In the genomic region with DNA sequence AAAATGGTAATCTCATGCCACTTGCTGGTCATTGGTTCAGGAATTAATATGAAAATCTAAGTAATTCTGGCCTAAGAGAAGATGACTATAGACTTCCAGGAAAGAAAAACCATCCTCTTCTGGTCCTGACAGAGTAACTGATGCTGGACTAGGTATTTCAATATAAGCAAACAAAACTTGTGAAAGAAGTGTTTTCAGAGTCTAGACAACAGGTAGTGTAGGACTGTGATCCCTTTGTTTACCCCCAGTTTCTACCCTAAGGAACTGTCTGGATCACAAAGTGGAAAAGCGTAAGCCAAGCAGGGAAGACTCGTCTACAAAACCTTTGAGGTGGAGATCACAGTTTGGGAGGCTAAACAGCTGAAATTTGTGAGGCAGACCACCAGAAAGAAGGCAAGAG, we compare ENCODE assay signal across 1 cellular context.
TF ChIP-seq lines count a peak whose summit lies in the region.

No MANE protein-coding gene starts in this region.

TF ChIP-seq in HepG2, 621 proteins besides CTCF, POLR2A, EP300 and RAD21 (continued from another document and continues in another):
- TF ChIP-seq, protein P1, sequence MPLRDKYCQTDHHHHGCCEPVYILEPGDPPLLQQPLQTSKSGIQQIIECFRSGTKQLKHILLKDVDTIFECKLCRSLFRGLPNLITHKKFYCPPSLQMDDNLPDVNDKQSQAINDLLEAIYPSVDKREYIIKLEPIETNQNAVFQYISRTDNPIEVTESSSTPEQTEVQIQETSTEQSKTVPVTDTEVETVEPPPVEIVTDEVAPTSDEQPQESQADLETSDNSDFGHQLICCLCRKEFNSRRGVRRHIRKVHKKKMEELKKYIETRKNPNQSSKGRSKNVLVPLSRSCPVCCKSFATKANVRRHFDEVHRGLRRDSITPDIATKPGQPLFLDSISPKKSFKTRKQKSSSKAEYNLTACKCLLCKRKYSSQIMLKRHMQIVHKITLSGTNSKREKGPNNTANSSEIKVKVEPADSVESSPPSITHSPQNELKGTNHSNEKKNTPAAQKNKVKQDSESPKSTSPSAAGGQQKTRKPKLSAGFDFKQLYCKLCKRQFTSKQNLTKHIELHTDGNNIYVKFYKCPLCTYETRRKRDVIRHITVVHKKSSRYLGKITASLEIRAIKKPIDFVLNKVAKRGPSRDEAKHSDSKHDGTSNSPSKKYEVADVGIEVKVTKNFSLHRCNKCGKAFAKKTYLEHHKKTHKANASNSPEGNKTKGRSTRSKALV (CRISPR knock-in tag; IDR thresholded peaks at IDR 0.05) = no peak
- TF ChIP-seq NBN (conservative IDR thresholded peaks at IDR 0.05) (no peak), ZNF234 (CRISPR knock-in tag; conservative IDR thresholded peaks at IDR 0.05) (no peak), ASH2L (IDR thresholded peaks at IDR 0.05; ENCODE audit: insufficient read length, low read depth, low read length) (no peak), SIN3B (IDR thresholded peaks at IDR 0.05; ENCODE audit: low read length) (no peak), GPN1 (CRISPR knock-in tag; IDR thresholded peaks at IDR 0.05; ENCODE audit: borderline replicate concordance) (no peak), NFRKB (IDR thresholded peaks at IDR 0.05) (no peak), SUZ12 (IDR thresholded peaks at IDR 0.05; ENCODE audit: low read depth, low read length) (no peak), KDM4B (CRISPR knock-in tag; IDR thresholded peaks at IDR 0.05) (no peak), KLF12 (CRISPR knock-in tag; IDR thresholded peaks at IDR 0.05; ENCODE audit: borderline replicate concordance) (no peak), ATF7 (IDR thresholded peaks at IDR 0.05) (no peak), ATF7 (CRISPR knock-in tag; IDR thresholded peaks at IDR 0.05) (no peak), ZNF343 (CRISPR knock-in tag; IDR thresholded peaks at IDR 0.05) (no peak), U2AF2 (IDR thresholded peaks at IDR 0.05; ENCODE audit: low read depth, low read length) (no peak), RARA (CRISPR knock-in tag; IDR thresholded peaks at IDR 0.05) (peak; percentile 60), HNRNPUL1 (IDR thresholded peaks at IDR 0.05; ENCODE audit: low read depth, low read length) (no peak), HMG20B (CRISPR knock-in tag; conservative IDR thresholded peaks at IDR 0.05) (no peak), MEF2D (CRISPR knock-in tag; IDR thresholded peaks at IDR 0.05) (no peak), POGZ (CRISPR knock-in tag; IDR thresholded peaks at IDR 0.05) (no peak), REXO4 (CRISPR knock-in tag; IDR thresholded peaks at IDR 0.05; ENCODE audit: borderline replicate concordance) (no peak), MBD4 (IDR thresholded peaks at IDR 0.05; ENCODE audit: borderline replicate concordance, low read length) (no peak), ZNF724P (CRISPR knock-in tag; IDR thresholded peaks at IDR 0.05; ENCODE audit: borderline replicate concordance) (no peak), AGO2 (optimal IDR thresholded peaks at IDR 0.05; ENCODE audit: low read depth, low read length) (no peak), IKZF4 (CRISPR knock-in tag; IDR thresholded peaks at IDR 0.05; ENCODE audit: borderline replicate concordance, low read depth, not compliant biosample characterization) (no peak)
- TF ChIP-seq, protein P2, sequence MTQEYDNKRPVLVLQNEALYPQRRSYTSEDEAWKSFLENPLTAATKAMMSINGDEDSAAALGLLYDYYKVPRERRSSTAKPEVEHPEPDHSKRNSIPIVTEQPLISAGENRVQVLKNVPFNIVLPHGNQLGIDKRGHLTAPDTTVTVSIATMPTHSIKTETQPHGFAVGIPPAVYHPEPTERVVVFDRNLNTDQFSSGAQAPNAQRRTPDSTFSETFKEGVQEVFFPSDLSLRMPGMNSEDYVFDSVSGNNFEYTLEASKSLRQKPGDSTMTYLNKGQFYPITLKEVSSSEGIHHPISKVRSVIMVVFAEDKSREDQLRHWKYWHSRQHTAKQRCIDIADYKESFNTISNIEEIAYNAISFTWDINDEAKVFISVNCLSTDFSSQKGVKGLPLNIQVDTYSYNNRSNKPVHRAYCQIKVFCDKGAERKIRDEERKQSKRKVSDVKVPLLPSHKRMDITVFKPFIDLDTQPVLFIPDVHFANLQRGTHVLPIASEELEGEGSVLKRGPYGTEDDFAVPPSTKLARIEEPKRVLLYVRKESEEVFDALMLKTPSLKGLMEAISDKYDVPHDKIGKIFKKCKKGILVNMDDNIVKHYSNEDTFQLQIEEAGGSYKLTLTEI (CRISPR knock-in tag; conservative IDR thresholded peaks at IDR 0.05) = no peak
- TF ChIP-seq, protein P3, sequence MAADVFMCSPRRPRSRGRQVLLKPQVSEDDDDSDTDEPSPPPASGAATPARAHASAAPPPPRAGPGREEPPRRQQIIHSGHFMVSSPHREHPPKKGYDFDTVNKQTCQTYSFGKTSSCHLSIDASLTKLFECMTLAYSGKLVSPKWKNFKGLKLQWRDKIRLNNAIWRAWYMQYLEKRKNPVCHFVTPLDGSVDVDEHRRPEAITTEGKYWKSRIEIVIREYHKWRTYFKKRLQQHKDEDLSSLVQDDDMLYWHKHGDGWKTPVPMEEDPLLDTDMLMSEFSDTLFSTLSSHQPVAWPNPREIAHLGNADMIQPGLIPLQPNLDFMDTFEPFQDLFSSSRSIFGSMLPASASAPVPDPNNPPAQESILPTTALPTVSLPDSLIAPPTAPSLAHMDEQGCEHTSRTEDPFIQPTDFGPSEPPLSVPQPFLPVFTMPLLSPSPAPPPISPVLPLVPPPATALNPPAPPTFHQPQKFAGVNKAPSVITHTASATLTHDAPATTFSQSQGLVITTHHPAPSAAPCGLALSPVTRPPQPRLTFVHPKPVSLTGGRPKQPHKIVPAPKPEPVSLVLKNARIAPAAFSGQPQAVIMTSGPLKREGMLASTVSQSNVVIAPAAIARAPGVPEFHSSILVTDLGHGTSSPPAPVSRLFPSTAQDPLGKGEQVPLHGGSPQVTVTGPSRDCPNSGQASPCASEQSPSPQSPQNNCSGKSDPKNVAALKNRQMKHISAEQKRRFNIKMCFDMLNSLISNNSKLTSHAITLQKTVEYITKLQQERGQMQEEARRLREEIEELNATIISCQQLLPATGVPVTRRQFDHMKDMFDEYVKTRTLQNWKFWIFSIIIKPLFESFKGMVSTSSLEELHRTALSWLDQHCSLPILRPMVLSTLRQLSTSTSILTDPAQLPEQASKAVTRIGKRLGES (CRISPR knock-in tag; IDR thresholded peaks at IDR 0.05; ENCODE audit: borderline replicate concordance) = no peak
- TF ChIP-seq, protein P4, sequence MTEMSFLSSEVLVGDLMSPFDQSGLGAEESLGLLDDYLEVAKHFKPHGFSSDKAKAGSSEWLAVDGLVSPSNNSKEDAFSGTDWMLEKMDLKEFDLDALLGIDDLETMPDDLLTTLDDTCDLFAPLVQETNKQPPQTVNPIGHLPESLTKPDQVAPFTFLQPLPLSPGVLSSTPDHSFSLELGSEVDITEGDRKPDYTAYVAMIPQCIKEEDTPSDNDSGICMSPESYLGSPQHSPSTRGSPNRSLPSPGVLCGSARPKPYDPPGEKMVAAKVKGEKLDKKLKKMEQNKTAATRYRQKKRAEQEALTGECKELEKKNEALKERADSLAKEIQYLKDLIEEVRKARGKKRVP (CRISPR knock-in tag; IDR thresholded peaks at IDR 0.05) = 0 out of 4 replicates have a peak, but pooled peaks of 1 of the 2 experiments have one; percentile 24
- TF ChIP-seq, protein P5, sequence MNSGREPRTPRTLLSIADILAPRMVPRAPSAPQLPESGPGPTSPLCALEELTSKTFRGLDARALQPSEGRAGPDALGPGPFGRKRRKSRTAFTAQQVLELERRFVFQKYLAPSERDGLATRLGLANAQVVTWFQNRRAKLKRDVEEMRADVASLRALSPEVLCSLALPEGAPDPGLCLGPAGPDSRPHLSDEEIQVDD (CRISPR knock-in tag; IDR thresholded peaks at IDR 0.05; ENCODE audit: borderline replicate concordance) = no peak
- TF ChIP-seq, protein P6, sequence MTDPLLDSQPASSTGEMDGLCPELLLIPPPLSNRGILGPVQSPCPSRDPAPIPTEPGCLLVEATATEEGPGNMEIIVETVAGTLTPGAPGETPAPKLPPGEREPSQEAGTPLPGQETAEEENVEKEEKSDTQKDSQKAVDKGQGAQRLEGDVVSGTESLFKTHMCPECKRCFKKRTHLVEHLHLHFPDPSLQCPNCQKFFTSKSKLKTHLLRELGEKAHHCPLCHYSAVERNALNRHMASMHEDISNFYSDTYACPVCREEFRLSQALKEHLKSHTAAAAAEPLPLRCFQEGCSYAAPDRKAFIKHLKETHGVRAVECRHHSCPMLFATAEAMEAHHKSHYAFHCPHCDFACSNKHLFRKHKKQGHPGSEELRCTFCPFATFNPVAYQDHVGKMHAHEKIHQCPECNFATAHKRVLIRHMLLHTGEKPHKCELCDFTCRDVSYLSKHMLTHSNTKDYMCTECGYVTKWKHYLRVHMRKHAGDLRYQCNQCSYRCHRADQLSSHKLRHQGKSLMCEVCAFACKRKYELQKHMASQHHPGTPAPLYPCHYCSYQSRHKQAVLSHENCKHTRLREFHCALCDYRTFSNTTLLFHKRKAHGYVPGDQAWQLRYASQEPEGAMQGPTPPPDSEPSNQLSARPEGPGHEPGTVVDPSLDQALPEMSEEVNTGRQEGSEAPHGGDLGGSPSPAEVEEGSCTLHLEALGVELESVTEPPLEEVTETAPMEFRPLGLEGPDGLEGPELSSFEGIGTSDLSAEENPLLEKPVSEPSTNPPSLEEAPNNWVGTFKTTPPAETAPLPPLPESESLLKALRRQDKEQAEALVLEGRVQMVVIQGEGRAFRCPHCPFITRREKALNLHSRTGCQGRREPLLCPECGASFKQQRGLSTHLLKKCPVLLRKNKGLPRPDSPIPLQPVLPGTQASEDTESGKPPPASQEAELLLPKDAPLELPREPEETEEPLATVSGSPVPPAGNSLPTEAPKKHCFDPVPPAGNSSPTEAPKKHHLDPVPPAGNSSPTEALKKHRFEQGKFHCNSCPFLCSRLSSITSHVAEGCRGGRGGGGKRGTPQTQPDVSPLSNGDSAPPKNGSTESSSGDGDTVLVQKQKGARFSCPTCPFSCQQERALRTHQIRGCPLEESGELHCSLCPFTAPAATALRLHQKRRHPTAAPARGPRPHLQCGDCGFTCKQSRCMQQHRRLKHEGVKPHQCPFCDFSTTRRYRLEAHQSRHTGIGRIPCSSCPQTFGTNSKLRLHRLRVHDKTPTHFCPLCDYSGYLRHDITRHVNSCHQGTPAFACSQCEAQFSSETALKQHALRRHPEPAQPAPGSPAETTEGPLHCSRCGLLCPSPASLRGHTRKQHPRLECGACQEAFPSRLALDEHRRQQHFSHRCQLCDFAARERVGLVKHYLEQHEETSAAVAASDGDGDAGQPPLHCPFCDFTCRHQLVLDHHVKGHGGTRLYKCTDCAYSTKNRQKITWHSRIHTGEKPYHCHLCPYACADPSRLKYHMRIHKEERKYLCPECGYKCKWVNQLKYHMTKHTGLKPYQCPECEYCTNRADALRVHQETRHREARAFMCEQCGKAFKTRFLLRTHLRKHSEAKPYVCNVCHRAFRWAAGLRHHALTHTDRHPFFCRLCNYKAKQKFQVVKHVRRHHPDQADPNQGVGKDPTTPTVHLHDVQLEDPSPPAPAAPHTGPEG (CRISPR knock-in tag; IDR thresholded peaks at IDR 0.05) = no peak
- TF ChIP-seq, protein P7, sequence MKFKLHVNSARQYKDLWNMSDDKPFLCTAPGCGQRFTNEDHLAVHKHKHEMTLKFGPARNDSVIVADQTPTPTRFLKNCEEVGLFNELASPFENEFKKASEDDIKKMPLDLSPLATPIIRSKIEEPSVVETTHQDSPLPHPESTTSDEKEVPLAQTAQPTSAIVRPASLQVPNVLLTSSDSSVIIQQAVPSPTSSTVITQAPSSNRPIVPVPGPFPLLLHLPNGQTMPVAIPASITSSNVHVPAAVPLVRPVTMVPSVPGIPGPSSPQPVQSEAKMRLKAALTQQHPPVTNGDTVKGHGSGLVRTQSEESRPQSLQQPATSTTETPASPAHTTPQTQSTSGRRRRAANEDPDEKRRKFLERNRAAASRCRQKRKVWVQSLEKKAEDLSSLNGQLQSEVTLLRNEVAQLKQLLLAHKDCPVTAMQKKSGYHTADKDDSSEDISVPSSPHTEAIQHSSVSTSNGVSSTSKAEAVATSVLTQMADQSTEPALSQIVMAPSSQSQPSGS (CRISPR knock-in tag; IDR thresholded peaks at IDR 0.05) = no peak
- TF ChIP-seq, protein P8, sequence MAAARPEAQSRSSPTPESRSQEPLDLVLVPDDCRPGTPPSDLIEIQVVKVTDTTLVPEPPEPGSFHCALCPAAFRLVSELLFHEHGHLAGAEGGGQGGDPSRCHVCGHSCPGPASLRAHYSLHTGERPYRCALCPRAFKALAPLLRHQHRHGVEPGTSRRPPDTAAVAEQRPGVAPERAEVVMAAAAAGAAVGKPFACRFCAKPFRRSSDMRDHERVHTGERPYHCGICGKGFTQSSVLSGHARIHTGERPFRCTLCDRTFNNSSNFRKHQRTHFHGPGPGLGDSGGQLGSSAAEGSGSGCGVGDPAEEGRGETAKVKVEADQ (CRISPR knock-in tag; IDR thresholded peaks at IDR 0.05; ENCODE audit: borderline replicate concordance) = no peak
- TF ChIP-seq, protein P9, sequence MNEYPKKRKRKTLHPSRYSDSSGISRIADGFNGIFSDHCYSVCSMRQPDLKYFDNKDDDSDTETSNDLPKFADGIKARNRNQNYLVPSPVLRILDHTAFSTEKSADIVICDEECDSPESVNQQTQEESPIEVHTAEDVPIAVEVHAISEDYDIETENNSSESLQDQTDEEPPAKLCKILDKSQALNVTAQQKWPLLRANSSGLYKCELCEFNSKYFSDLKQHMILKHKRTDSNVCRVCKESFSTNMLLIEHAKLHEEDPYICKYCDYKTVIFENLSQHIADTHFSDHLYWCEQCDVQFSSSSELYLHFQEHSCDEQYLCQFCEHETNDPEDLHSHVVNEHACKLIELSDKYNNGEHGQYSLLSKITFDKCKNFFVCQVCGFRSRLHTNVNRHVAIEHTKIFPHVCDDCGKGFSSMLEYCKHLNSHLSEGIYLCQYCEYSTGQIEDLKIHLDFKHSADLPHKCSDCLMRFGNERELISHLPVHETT (CRISPR knock-in tag; conservative IDR thresholded peaks at IDR 0.05) = no peak
- TF ChIP-seq, protein P10, sequence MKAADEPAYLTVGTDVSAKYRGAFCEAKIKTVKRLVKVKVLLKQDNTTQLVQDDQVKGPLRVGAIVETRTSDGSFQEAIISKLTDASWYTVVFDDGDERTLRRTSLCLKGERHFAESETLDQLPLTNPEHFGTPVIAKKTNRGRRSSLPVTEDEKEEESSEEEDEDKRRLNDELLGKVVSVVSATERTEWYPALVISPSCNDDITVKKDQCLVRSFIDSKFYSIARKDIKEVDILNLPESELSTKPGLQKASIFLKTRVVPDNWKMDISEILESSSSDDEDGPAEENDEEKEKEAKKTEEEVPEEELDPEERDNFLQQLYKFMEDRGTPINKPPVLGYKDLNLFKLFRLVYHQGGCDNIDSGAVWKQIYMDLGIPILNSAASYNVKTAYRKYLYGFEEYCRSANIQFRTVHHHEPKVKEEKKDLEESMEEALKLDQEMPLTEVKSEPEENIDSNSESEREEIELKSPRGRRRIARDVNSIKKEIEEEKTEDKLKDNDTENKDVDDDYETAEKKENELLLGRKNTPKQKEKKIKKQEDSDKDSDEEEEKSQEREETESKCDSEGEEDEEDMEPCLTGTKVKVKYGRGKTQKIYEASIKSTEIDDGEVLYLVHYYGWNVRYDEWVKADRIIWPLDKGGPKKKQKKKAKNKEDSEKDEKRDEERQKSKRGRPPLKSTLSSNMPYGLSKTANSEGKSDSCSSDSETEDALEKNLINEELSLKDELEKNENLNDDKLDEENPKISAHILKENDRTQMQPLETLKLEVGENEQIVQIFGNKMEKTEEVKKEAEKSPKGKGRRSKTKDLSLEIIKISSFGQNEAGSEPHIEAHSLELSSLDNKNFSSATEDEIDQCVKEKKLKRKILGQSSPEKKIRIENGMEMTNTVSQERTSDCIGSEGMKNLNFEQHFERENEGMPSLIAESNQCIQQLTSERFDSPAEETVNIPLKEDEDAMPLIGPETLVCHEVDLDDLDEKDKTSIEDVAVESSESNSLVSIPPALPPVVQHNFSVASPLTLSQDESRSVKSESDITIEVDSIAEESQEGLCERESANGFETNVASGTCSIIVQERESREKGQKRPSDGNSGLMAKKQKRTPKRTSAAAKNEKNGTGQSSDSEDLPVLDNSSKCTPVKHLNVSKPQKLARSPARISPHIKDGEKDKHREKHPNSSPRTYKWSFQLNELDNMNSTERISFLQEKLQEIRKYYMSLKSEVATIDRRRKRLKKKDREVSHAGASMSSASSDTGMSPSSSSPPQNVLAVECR (CRISPR knock-in tag; IDR thresholded peaks at IDR 0.05; ENCODE audit: borderline replicate concordance) = no peak
